In genomic region chr22:38267086-38267485, GRCh38 we compare ENCODE assay signal across 8 cellular contexts. TPM values are rescaled to one million over a fixed set of nuclear protein-coding genes. Genes with fewer than 3 reads are reported as not detected.
DNase-seq lines count a peak whose midpoint lies in the region; ATAC-seq, FAIRE-seq and TF ChIP-seq lines count a peak whose summit lies in the region.

No MANE protein-coding gene starts in this region.

- peaks cover 3% of the 10 kb centered on the region for H3K36me3 Mint-ChIP-seq in T-helper 17 cell (ENCODE audit: low read depth)
- H3K36me3 Mint-ChIP-seq in memory B cell: no peaks in the 10 kb centered on the region

- ATAC-seq in T-helper 17 cell (peak; percentile 97), memory B cell (ENCODE audit: low read depth) (peak; percentile 50), HG03457 (IDR thresholded peaks at IDR 0.05; ENCODE audit: unreplicated experiment) (no peak)

- FAIRE-seq in H54 (lab: Jason Lieb, UNC): no peak

- no peaks in the 10 kb centered on the region for H4K20me1 ChIP-seq in mammary epithelial cell (ENCODE audit: insufficient read depth, low read length)

- H3K27ac Mint-ChIP-seq in T-helper 17 cell: peak overlapping the region; percentile 90
- H3K27ac Mint-ChIP-seq in memory B cell: no peak overlapping the region

- no peak overlapping the region for H2AFZ ChIP-seq in mammary epithelial cell (ENCODE audit: low read depth, low read length)

- dilution Hi-C loops in mammary epithelial cell (cut with HindIII; ENCODE audit: low sequenced_read_pairs): loop anchor here (5.0 kb wide), 5 partner anchors 35 to 210 kb away; partner anchors contain the start of gene PICK1

- BruUV-seq in mammary epithelial cell (replicated peaks; lab: Mats Ljungman, UMichigan): no TSS peak

- WGBS in mammary epithelial cell (ENCODE audit: low coverage, missing lambda C conversion rate): 100% methylated on average over 4 of the region's 4 CpGs

- H3K9ac ChIP-seq in mammary epithelial cell (ENCODE audit: insufficient read depth, low read length): no peak overlapping the region

- H3K4me3 Mint-ChIP-seq in T-helper 17 cell: peak overlapping the region; percentile 41
- H3K4me3 Mint-ChIP-seq in memory B cell: no peak overlapping the region

- H3K4me2 ChIP-seq in mammary epithelial cell (ENCODE audit: insufficient read depth, low read depth, low read length): no peak overlapping the region

- TF ChIP-seq POLR2A in H54 (IDR thresholded peaks at IDR 0.05; ENCODE audit: low read depth, low read length): no peak

- H3K36me3 ChIP-seq in ascending aorta (no peaks in the 10 kb centered on the region), mammary epithelial cell (ENCODE audit: insufficient read depth, low read length) (peaks cover 4% of the 10 kb centered on the region), SJCRH30 (no peaks in the 10 kb centered on the region)

- H3K9me3 Mint-ChIP-seq in memory B cell: no peaks in the 10 kb centered on the region

- DNase-seq in A172 (ENCODE audit: low spot score) (peak; percentile 42), T-helper 17 cell (peak in 2 of 3 donors; percentile 43 to 45), ascending aorta (ENCODE audit: low spot score in 2 of 2) (no peak), memory B cell (ENCODE audit: low spot score in 2 of 2) (no peak), H54 (ENCODE audit: insufficient read length, low spot score) (no peak), mammary epithelial cell (no peak), SJCRH30 (no peak)

- CTCF ChIA-PET in mammary epithelial cell (lab: Charles Lee; ENCODE audit: low non-redundant PET): no interaction called here

- H3K27me3 ChIP-seq in ascending aorta (no peaks in the 10 kb centered on the region), mammary epithelial cell (ENCODE audit: insufficient read depth, low read length) (no peaks in the 10 kb centered on the region), SJCRH30 (no peaks in the 10 kb centered on the region)

- no peaks in the 10 kb centered on the region for H3K27me3 Mint-ChIP-seq in T-helper 17 cell
- H3K27me3 Mint-ChIP-seq in memory B cell: no peaks in the 10 kb centered on the region

- in situ Hi-C loops in mammary epithelial cell (cut with MboI; ENCODE audit: low sequenced_read_pairs in 2 of 2): no loop called here

- intact Hi-C loops in ascending aorta (cut with DNase I): no loop called here
- intact Hi-C loops in mammary epithelial cell (cut with micrococcal nuclease): no loop called here

- peaks cover 60% of the 10 kb centered on the region for H3K4me1 Mint-ChIP-seq in T-helper 17 cell
- H3K4me1 Mint-ChIP-seq in memory B cell: peaks cover 18% of the 10 kb centered on the region

- H3K9me3 ChIP-seq in T-helper 17 cell (ENCODE audit: control insufficient read depth, low read length, poor library complexity, severe bottlenecking) (no peaks in the 10 kb centered on the region), ascending aorta (no peaks in the 10 kb centered on the region), mammary epithelial cell (replicated peaks; ENCODE audit: insufficient read depth, low read length) (no peaks in the 10 kb centered on the region), SJCRH30 (replicated peaks) (no peaks in the 10 kb centered on the region)

- H3K4me1 ChIP-seq in ascending aorta (peaks cover 10 to 52% of the 10 kb centered on the region in 2 donors), mammary epithelial cell (ENCODE audit: insufficient read depth, low read length) (peaks cover 18% of the 10 kb centered on the region), SJCRH30 (no peaks in the 10 kb centered on the region)

- H3K79me2 ChIP-seq in mammary epithelial cell (ENCODE audit: insufficient read depth, low read length): peaks cover 99% of the 10 kb centered on the region

- H3K27ac ChIP-seq in ascending aorta: peak overlapping the region; percentile 31 to 51
- no peak overlapping the region for H3K27ac ChIP-seq in mammary epithelial cell (ENCODE audit: insufficient read depth, low read depth, low read length)
- H3K27ac ChIP-seq in SJCRH30: no peak overlapping the region

- H3K4me3 ChIP-seq in ascending aorta: no peak overlapping the region
- no peak overlapping the region for H3K4me3 ChIP-seq in mammary epithelial cell (replicated peaks in 1 of 3; ENCODE audit: insufficient read depth in 1 of 3, low read depth in 2 of 3, low read length in 3 of 3)
- H3K4me3 ChIP-seq in SJCRH30: no peak overlapping the region

- TF ChIP-seq CTCF in ascending aorta (IDR thresholded peaks at IDR 0.05) (no peak), mammary epithelial cell (conservative IDR thresholded peaks at IDR 0.05 in 1 of 2, IDR thresholded peaks at IDR 0.05 in 1 of 2; ENCODE audit: extremely low read depth in 1 of 2, insufficient read depth in 1 of 2, low read depth in 1 of 2, low read length in 2 of 2) (no peak)

RNA-seq across cellular contexts. Expression of gene TMEM184B, which starts 5.7 kb away (rescaled TPM):
- total RNA-seq in A172 (2014; rRNA removed; shearing (Covaris generic)): 21.5 and 33.8 TPM in 2 replicates
- total RNA-seq in T-helper 17 cell (10 to 100 TPM; 53.3 TPM), ascending aorta (118 TPM), mammary epithelial cell (10 to 100 TPM; 26.2 to 68.5 TPM)
- 41.1 TPM for polyA plus RNA-seq in mammary epithelial cell
- 58.2 TPM for polyA minus RNA-seq in mammary epithelial cell
- 16.9 and 18.7 TPM in 2 replicates for total RNA-seq in SJCRH30 (2014; rRNA removed; shearing (Covaris generic))

RNA-seq across cellular contexts. Expression of gene CSNK1E, which starts 50.1 kb away (rescaled TPM):
- 61.3 and 67.5 TPM in 2 replicates for total RNA-seq in A172 (2014; rRNA removed; shearing (Covaris generic))
- 100 to 1,000 TPM; 157 to 174 TPM for total RNA-seq in T-helper 17 cell
- 185 TPM for total RNA-seq in ascending aorta
- total RNA-seq in mammary epithelial cell: 100 to 1,000 TPM; 156 to 370 TPM
- polyA plus RNA-seq in mammary epithelial cell: 255 TPM
- polyA minus RNA-seq in mammary epithelial cell: 212 TPM
- total RNA-seq in SJCRH30 (2014; rRNA removed; shearing (Covaris generic)): 142 and 143 TPM in 2 replicates

Comparison
In these comparisons a context has a peak if more than half of its experiments do, and no peak if none do; other contexts are left out.
1. DNase-seq: peak in A172 (single experiment) and T-helper 17 cell (2 of 3); none in ascending aorta (0 of 2), memory B cell (0 of 2), H54 (single experiment), mammary epithelial cell (single experiment) and SJCRH30 (0 of 2).
2. H3K27ac ChIP-seq: peak in ascending aorta (2 of 2); none in mammary epithelial cell (single experiment) and SJCRH30 (single experiment).